Comparison of ENCODE assay signal across 13 cellular contexts in the genomic region with DNA sequence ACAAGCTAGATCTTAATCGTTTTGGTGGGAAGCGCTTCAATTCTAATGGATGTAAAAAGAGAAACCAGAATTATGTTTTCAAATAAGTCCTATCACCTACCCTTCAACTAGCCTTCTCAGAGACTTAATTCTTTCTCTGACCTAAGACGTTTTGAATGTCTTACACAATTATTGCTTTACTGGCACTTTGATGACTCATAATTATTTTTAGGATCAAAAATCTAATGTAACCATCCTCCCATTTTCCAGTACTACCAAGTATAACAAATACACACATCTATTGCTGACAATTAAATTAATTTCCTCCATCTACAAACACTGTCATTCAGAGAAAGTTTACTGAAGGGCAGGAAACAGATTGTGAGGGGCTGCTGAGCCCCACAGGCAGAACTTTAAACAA.
DNase-seq lines count a peak whose midpoint lies in the region; ATAC-seq and TF ChIP-seq lines count a peak whose summit lies in the region.
"Had no signal": no experiment of that assay in that cellular context is flagged by ENCODE, and none has a peak within 500 bp of the region (broad histone marks: within the 10 kb centered on the region; RNA-seq: fewer than 3 reads in every experiment).

No MANE protein-coding gene starts in this region.

- H3K4me3 Mint-ChIP-seq in activated T-helper 2 cell treated with anti-CD3 and anti-CD28 coated beads, Interferon-gamma antibody, Interleukin-2, Interleukin-4, amounts not matched to agents 10 μg/mL and 5 μg/mL and 100 μg/mL, durations not matched to agents 14 hours and 24 hours and 36 hours (ENCODE audit: low read depth), result no peak overlapping the region
- H3K4me3 Mint-ChIP-seq: activated B cell treated with CpG ODN at 0.5 μM for 24 hours; activated naive CD4-positive, alpha-beta T cell treated with anti-CD3 and anti-CD28 coated beads, Interleukin-2, amount 10 ng/mL, durations not matched to agents 7 days and 5 days had no signal

- DNase-seq in EH (ENCODE audit: low read depth) (peak; percentile 62), NOMO-1 (lab: John Stamatoyannopoulos, UW; ENCODE audit: unreplicated experiment in 2 of 2) (peak; percentile 1 to 54), choroid plexus epithelial cell (ENCODE audit: low read depth) (peak; percentile 82), osteoblast (ENCODE audit: insufficient read length, low spot score, missing footprints) (no peak), globus pallidus (ENCODE audit: low spot score) (no peak)
- DNase-seq in activated T-helper 2 cell treated with anti-CD3 and anti-CD28 coated beads, Interferon-gamma antibody, Interleukin-2, Interleukin-4, amounts not matched to agents 10 μg/mL and 5 μg/mL and 100 μg/mL, durations not matched to agents 14 hours and 24 hours and 36 hours (ENCODE audit: low spot score), result no peak
- DNase-seq: activated B cell treated with CpG ODN at 0.5 μM for 24 hours; activated naive CD4-positive, alpha-beta T cell treated with anti-CD3 and anti-CD28 coated beads, Interleukin-2, amount 10 ng/mL, durations not matched to agents 7 days and 5 days; Karpas-422; NCI-H82; stimulated activated naive CD4-positive, alpha-beta T cell had no signal

- H3K9me3 Mint-ChIP-seq in activated T-helper 2 cell treated with anti-CD3 and anti-CD28 coated beads, Interferon-gamma antibody, Interleukin-2, Interleukin-4, amounts not matched to agents 10 μg/mL and 5 μg/mL and 100 μg/mL, durations not matched to agents 14 hours and 24 hours and 36 hours, result no peaks in the 10 kb centered on the region
- H3K9me3 Mint-ChIP-seq: activated naive CD4-positive, alpha-beta T cell treated with anti-CD3 and anti-CD28 coated beads, Interleukin-2, amount 10 ng/mL, durations not matched to agents 7 days and 5 days had no signal

- no peaks in the 10 kb centered on the region for H3K9me3 ChIP-seq in osteoblast (ENCODE audit: low read depth, low read length)

- H3K4me3 ChIP-seq in choroid plexus epithelial cell (ENCODE audit: low read depth, low read length) (no peak overlapping the region), osteoblast (ENCODE audit: insufficient read depth, low read length) (no peak overlapping the region)

- H3K27ac ChIP-seq in osteoblast (ENCODE audit: low read depth, low read length), result peak overlapping the region; percentile 30

- H3K36me3 Mint-ChIP-seq in activated T-helper 2 cell treated with anti-CD3 and anti-CD28 coated beads, Interferon-gamma antibody, Interleukin-2, Interleukin-4, amounts not matched to agents 10 μg/mL and 5 μg/mL and 100 μg/mL, durations not matched to agents 14 hours and 24 hours and 36 hours (ENCODE audit: low read depth), result no peaks in the 10 kb centered on the region
- H3K36me3 Mint-ChIP-seq: activated naive CD4-positive, alpha-beta T cell treated with anti-CD3 and anti-CD28 coated beads, Interleukin-2, amount 10 ng/mL, durations not matched to agents 7 days and 5 days had no signal

- H3K27ac Mint-ChIP-seq in activated T-helper 2 cell treated with anti-CD3 and anti-CD28 coated beads, Interferon-gamma antibody, Interleukin-2, Interleukin-4, amounts not matched to agents 10 μg/mL and 5 μg/mL and 100 μg/mL, durations not matched to agents 14 hours and 24 hours and 36 hours, result no peak overlapping the region
- H3K27ac Mint-ChIP-seq: activated B cell treated with CpG ODN at 0.5 μM for 24 hours; activated naive CD4-positive, alpha-beta T cell treated with anti-CD3 and anti-CD28 coated beads, Interleukin-2, amount 10 ng/mL, durations not matched to agents 7 days and 5 days had no signal

- no peak for TF ChIP-seq CTCF in choroid plexus epithelial cell (conservative IDR thresholded peaks at IDR 0.05; ENCODE audit: low read depth, low read length)
- TF ChIP-seq CTCF in osteoblast (IDR thresholded peaks at IDR 0.05; ENCODE audit: extremely low read depth, low read depth, low read length), result no peak

- peaks cover 82% of the 10 kb centered on the region for H3K79me2 ChIP-seq in osteoblast (ENCODE audit: insufficient read depth, low read length)

- no peak for ATAC-seq in GM21717 (IDR thresholded peaks at IDR 0.05; ENCODE audit: unreplicated experiment)
- ATAC-seq in GM19351 (IDR thresholded peaks at IDR 0.05; ENCODE audit: unreplicated experiment), result no peak

- H4K20me1 ChIP-seq in osteoblast (ENCODE audit: insufficient read depth, low read length), result peaks cover 22% of the 10 kb centered on the region

- peaks cover 8% of the 10 kb centered on the region for H3K27me3 Mint-ChIP-seq in activated T-helper 2 cell treated with anti-CD3 and anti-CD28 coated beads, Interferon-gamma antibody, Interleukin-2, Interleukin-4, amounts not matched to agents 10 μg/mL and 5 μg/mL and 100 μg/mL, durations not matched to agents 14 hours and 24 hours and 36 hours (ENCODE audit: low read depth)
- H3K27me3 Mint-ChIP-seq: activated B cell treated with CpG ODN at 0.5 μM for 24 hours; activated naive CD4-positive, alpha-beta T cell treated with anti-CD3 and anti-CD28 coated beads, Interleukin-2, amount 10 ng/mL, durations not matched to agents 7 days and 5 days had no signal

- peaks cover 16% of the 10 kb centered on the region for H3K4me1 ChIP-seq in osteoblast (ENCODE audit: insufficient read depth, low read length)

- no peaks in the 10 kb centered on the region for H3K27me3 ChIP-seq in osteoblast (ENCODE audit: insufficient read depth, low read length)

- H3K4me1 Mint-ChIP-seq in activated T-helper 2 cell treated with anti-CD3 and anti-CD28 coated beads, Interferon-gamma antibody, Interleukin-2, Interleukin-4, amounts not matched to agents 10 μg/mL and 5 μg/mL and 100 μg/mL, durations not matched to agents 14 hours and 24 hours and 36 hours (ENCODE audit: low read depth), result no peaks in the 10 kb centered on the region
- H3K4me1 Mint-ChIP-seq: activated naive CD4-positive, alpha-beta T cell treated with anti-CD3 and anti-CD28 coated beads, Interleukin-2, amount 10 ng/mL, durations not matched to agents 7 days and 5 days had no signal

- H2AFZ ChIP-seq in osteoblast (ENCODE audit: low read length), result no peak overlapping the region

- no peaks in the 10 kb centered on the region for H3K36me3 ChIP-seq in osteoblast (ENCODE audit: insufficient read depth, low read length)

- intact Hi-C loops in activated T-helper 2 cell treated with anti-CD3 and anti-CD28 coated beads, Interferon-gamma antibody, Interleukin-2, Interleukin-4, amounts not matched to agents 10 μg/mL and 5 μg/mL and 100 μg/mL, durations not matched to agents 14 hours and 24 hours and 36 hours (cut with micrococcal nuclease), result no loop called here

- peak overlapping the region; percentile 35 for H3K4me2 ChIP-seq in osteoblast (ENCODE audit: insufficient read depth, low read length)

Comparison
In these comparisons a context has a peak if more than half of its experiments do, and no peak if none do; other contexts are left out.
1. DNase-seq: peak in EH (single experiment), NOMO-1 (2 of 2) and choroid plexus epithelial cell (single experiment); none in osteoblast (single experiment), globus pallidus (single experiment) and activated T-helper 2 cell treated with anti-CD3 and anti-CD28 coated beads, Interferon-gamma antibody, Interleukin-2, Interleukin-4, amounts not matched to agents 10 μg/mL and 5 μg/mL and 100 μg/mL, durations not matched to agents 14 hours and 24 hours and 36 hours (single experiment).